19 cellular contexts compared by ENCODE assay signal in the genomic region with DNA sequence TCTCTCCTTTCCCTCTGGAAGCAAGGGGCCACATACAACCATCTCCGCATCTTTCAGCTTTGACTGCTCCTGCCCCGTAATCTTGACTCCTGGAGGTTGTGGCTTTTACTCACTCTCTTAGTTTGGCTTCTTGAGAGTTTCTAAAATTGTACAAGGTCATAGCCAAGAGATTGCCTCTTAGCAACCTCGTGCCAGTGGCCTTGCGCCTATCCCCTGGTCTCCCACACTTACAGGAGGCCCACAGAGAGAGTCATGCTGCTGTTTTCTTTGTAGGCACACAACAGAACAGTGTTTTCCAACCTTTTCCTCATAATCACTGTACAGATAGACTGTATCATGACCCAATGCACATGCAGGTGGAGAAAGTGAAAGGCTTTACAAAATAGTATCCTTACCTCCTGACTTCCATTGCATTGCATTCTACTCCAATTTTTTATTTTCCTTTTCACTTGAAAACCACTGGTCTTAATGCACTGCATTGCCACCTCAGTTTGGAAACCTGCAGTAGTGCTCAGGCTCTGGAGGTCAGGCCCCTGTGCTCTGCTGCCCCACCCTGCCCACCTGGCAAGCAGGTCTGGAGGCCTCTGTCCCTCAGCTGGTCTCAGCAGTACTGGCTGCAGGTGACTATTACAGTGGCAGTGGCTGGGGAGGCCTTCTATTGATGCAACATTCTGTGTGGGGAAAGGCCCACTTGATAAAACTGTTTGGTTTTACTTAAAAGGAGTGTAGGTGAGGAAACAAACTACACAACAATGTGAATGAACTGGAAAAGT.
DNase-seq lines count a peak whose midpoint lies in the region; ATAC-seq and TF ChIP-seq lines count a peak whose summit lies in the region.
"Had no signal": no experiment of that assay in that cellular context is flagged by ENCODE, and none has a peak within 500 bp of the region (broad histone marks: within the 10 kb centered on the region; RNA-seq: fewer than 3 reads in every experiment).

No MANE protein-coding gene starts in this region.

- peaks cover 0 to 18% (median 6%) of the 10 kb centered on the region in 3 donors for H3K36me3 Mint-ChIP-seq in naive thymus-derived CD8-positive, alpha-beta T cell

- H3K4me3 Mint-ChIP-seq in naive thymus-derived CD8-positive, alpha-beta T cell: peak overlapping the region in 2 of 10 donors; percentile 20 to 37
- H3K4me3 Mint-ChIP-seq: activated CD4-positive, alpha-beta T cell treated with anti-CD3 and anti-CD28 coated beads, Interleukin-2, amount 10 ng/mL, durations not matched to agents 7 days and 5 days; activated naive CD8-positive, alpha-beta T cell treated with anti-CD3 and anti-CD28 coated beads, Interleukin-2, amount 50 U/mL, for 24 hours; stimulated activated effector memory CD8-positive, alpha-beta T cell treated with anti-CD3 and anti-CD28 coated beads, Interleukin-12 subunit alpha, Interleukin-12 subunit beta, amount 100 ng/mL, for 72 hours; T-helper 2 cell treated with Interferon-gamma antibody and Interleukin-4, amounts not matched to agents 5 μg/mL and 100 μg/mL, for 36 hours had no signal

- peaks cover 7% of the 10 kb centered on the region for H4K20me1 ChIP-seq in osteoblast (ENCODE audit: insufficient read depth, low read length)

- H3K4me1 ChIP-seq in heart left ventricle: peaks cover 0 to 52% (median 8%) of the 10 kb centered on the region in 12 donors
- H3K4me1 ChIP-seq in osteoblast (ENCODE audit: insufficient read depth, low read length): no peaks in the 10 kb centered on the region
- H3K4me1 ChIP-seq in mucosa of descending colon (ENCODE audit: low read depth): no peaks in the 10 kb centered on the region

- intact Hi-C loops in heart left ventricle (cut with DNase I) (loop anchor here in 3 of 10 donors (5.0 to 10.0 kb wide), 2 partner anchors 57 to 136 kb away; no protein-coding TSS in a partner anchor), mucosa of descending colon (cut with DNase I, micrococcal nuclease) (no loop called here)

- H3K27me3 Mint-ChIP-seq in naive thymus-derived CD8-positive, alpha-beta T cell: no peaks in the 10 kb centered on the region
- H3K27me3 Mint-ChIP-seq: activated CD4-positive, alpha-beta T cell treated with anti-CD3 and anti-CD28 coated beads, Interleukin-2, amount 10 ng/mL, durations not matched to agents 7 days and 5 days; activated naive CD8-positive, alpha-beta T cell treated with anti-CD3 and anti-CD28 coated beads, Interleukin-2, amount 50 U/mL, for 24 hours had no signal

- H3K4me3 ChIP-seq in heart left ventricle: no peak overlapping the region
- H3K4me3 ChIP-seq in osteoblast (ENCODE audit: insufficient read depth, low read length): no peak overlapping the region
- H3K4me3 ChIP-seq in mucosa of descending colon: no peak overlapping the region
- H3K4me3 ChIP-seq: gastrocnemius medialis, smooth muscle cell had no signal

- no peaks in the 10 kb centered on the region for H3K9me3 Mint-ChIP-seq in naive thymus-derived CD8-positive, alpha-beta T cell
- H3K9me3 Mint-ChIP-seq: activated CD4-positive, alpha-beta T cell treated with anti-CD3 and anti-CD28 coated beads, Interleukin-2, amount 10 ng/mL, durations not matched to agents 7 days and 5 days; activated naive CD8-positive, alpha-beta T cell treated with anti-CD3 and anti-CD28 coated beads, Interleukin-2, amount 50 U/mL, for 24 hours; stimulated activated effector memory CD8-positive, alpha-beta T cell treated with anti-CD3 and anti-CD28 coated beads, Interleukin-12 subunit alpha, Interleukin-12 subunit beta, amount 100 ng/mL, for 72 hours; T-helper 2 cell treated with Interferon-gamma antibody and Interleukin-4, amounts not matched to agents 5 μg/mL and 100 μg/mL, for 36 hours had no signal

- H3K36me3 ChIP-seq in heart left ventricle (no peaks in the 10 kb centered on the region), osteoblast (ENCODE audit: insufficient read depth, low read length) (no peaks in the 10 kb centered on the region), mucosa of descending colon (ENCODE audit: low read depth) (no peaks in the 10 kb centered on the region)
- H3K36me3 ChIP-seq: gastrocnemius medialis had no signal

- no peak overlapping the region for H3K4me2 ChIP-seq in osteoblast (ENCODE audit: insufficient read depth, low read length)
- H3K4me2 ChIP-seq: smooth muscle cell had no signal

- WGBS in heart left ventricle, 4 donors: 59 to 69% (median 67%) methylated on average over 4 of the region's 4 CpGs

- H3K27me3 ChIP-seq in heart left ventricle (no peaks in the 10 kb centered on the region), osteoblast (ENCODE audit: insufficient read depth, low read length) (no peaks in the 10 kb centered on the region)
- H3K27me3 ChIP-seq: gastrocnemius medialis had no signal

- DNase-seq in D341Med (ENCODE audit: low spot score) (peak; percentile 3), NCI-H146 treated with DMSO at 0.1 percent for 48 hours (lab: John Stamatoyannopoulos, UW; ENCODE audit: unreplicated experiment) (peak; percentile 44), heart left ventricle (peak in 1 of 5 donors; percentile 11), NCI-H526 (lab: John Stamatoyannopoulos, UW) (no peak), osteoblast (ENCODE audit: insufficient read length, low spot score, missing footprints) (no peak), mucosa of descending colon (no peak)
- peak in 1 of 10 donors; percentile 31 for DNase-seq in naive thymus-derived CD8-positive, alpha-beta T cell
- DNase-seq: activated effector memory CD4-positive, alpha-beta T cell treated with anti-CD3 and anti-CD28 coated beads, Interleukin-2, amount 50 U/mL, for 16 hours; activated naive CD8-positive, alpha-beta T cell treated with anti-CD3 and anti-CD28 coated beads, Interleukin-2, amount 50 U/mL, for 24 hours; gastrocnemius medialis; Kasumi-1; NCI-H187 treated with DMSO at 0.1 percent for 48 hours; NCI-H2227 treated with DMSO at 0.1 percent for 48 hours had no signal

- TF ChIP-seq POLR2A in heart left ventricle (IDR thresholded peaks at IDR 0.05): no peak

- H2AFZ ChIP-seq in osteoblast (ENCODE audit: low read length): no peak overlapping the region

- TF ChIP-seq CTCF in heart left ventricle (IDR thresholded peaks at IDR 0.05) (no peak), osteoblast (IDR thresholded peaks at IDR 0.05; ENCODE audit: extremely low read depth, low read depth, low read length) (no peak), mucosa of descending colon (IDR thresholded peaks at IDR 0.05) (no peak)

- peak overlapping the region; percentile 18 to 87 (median 71) for H3K27ac Mint-ChIP-seq in naive thymus-derived CD8-positive, alpha-beta T cell
- H3K27ac Mint-ChIP-seq: activated CD4-positive, alpha-beta T cell treated with anti-CD3 and anti-CD28 coated beads, Interleukin-2, amount 10 ng/mL, durations not matched to agents 7 days and 5 days; activated naive CD8-positive, alpha-beta T cell treated with anti-CD3 and anti-CD28 coated beads, Interleukin-2, amount 50 U/mL, for 24 hours; stimulated activated effector memory CD8-positive, alpha-beta T cell treated with anti-CD3 and anti-CD28 coated beads, Interleukin-12 subunit alpha, Interleukin-12 subunit beta, amount 100 ng/mL, for 72 hours; T-helper 2 cell treated with Interferon-gamma antibody and Interleukin-4, amounts not matched to agents 5 μg/mL and 100 μg/mL, for 36 hours had no signal

- H3K27ac ChIP-seq in heart left ventricle: peak overlapping the region in 7 of 12 donors; percentile 17 to 68 (median 45)
- H3K27ac ChIP-seq in osteoblast (ENCODE audit: low read depth, low read length): no peak overlapping the region
- H3K27ac ChIP-seq: C4-2B, gastrocnemius medialis had no signal

- H3K9me3 ChIP-seq in heart left ventricle (no peaks in the 10 kb centered on the region), osteoblast (ENCODE audit: low read depth, low read length) (no peaks in the 10 kb centered on the region), mucosa of descending colon (no peaks in the 10 kb centered on the region)
- H3K9me3 ChIP-seq: gastrocnemius medialis had no signal

- H3K4me1 Mint-ChIP-seq in naive thymus-derived CD8-positive, alpha-beta T cell: peaks cover 22 to 60% (median 41%) of the 10 kb centered on the region in 4 donors
- H3K4me1 Mint-ChIP-seq: activated naive CD8-positive, alpha-beta T cell treated with anti-CD3 and anti-CD28 coated beads, Interleukin-2, amount 50 U/mL, for 24 hours had no signal

- POLR2A ChIA-PET in naive thymus-derived CD8-positive, alpha-beta T cell (lab: Charles Lee): interaction anchor here (1.4 to 4.5 kb wide), 4 partner anchors 10 to 15 kb away, joined by 3 to 36 read pairs (median 9); no protein-coding TSS in a partner anchor

- H3K79me2 ChIP-seq in osteoblast (ENCODE audit: insufficient read depth, low read length): no peaks in the 10 kb centered on the region

- ATAC-seq in heart left ventricle (peak in 3 of 4 donors; percentile 14 to 40 (median 36)), mucosa of descending colon (no peak)
- ATAC-seq in naive thymus-derived CD8-positive, alpha-beta T cell: no peak
- ATAC-seq: activated naive CD8-positive, alpha-beta T cell treated with anti-CD3 and anti-CD28 coated beads, Interleukin-2, amount 50 U/mL, for 24 hours; gastrocnemius medialis; HCT116; stimulated activated effector memory CD8-positive, alpha-beta T cell treated with anti-CD3 and anti-CD28 coated beads, Interleukin-12 subunit alpha, Interleukin-12 subunit beta, amount 100 ng/mL, for 72 hours had no signal

Comparison
In these comparisons a context has a peak if more than half of its experiments do, and no peak if none do; other contexts are left out.
1. DNase-seq: peak in D341Med (single experiment) and NCI-H146 treated with DMSO at 0.1 percent for 48 hours (single experiment); none in NCI-H526 (0 of 2), osteoblast (single experiment) and mucosa of descending colon (0 of 3).
2. ATAC-seq: peak in heart left ventricle (3 of 4); none in naive thymus-derived CD8-positive, alpha-beta T cell (0 of 2) and mucosa of descending colon (single experiment).